ENCODE assay signal across 17 cellular contexts in genomic region chr4:38650133-38650532, GRCh38. TPM values are rescaled to one million over a fixed set of nuclear protein-coding genes. Genes with fewer than 3 reads are reported as not detected.
DNase-seq lines count a peak whose midpoint lies in the region; ATAC-seq and TF ChIP-seq lines count a peak whose summit lies in the region.
"Had no signal": no experiment of that assay in that cellular context is flagged by ENCODE, and none has a peak within 500 bp of the region (broad histone marks: within the 10 kb centered on the region; RNA-seq: fewer than 3 reads in every experiment).

No MANE protein-coding gene starts in this region.

- DNase-seq in H9 = no peak
- DNase-seq in WTC11 (ENCODE audit: low spot score) = no peak
- peak; percentile 34 for DNase-seq in esophagus muscularis mucosa (ENCODE audit: extremely low spot score)
- no peak for DNase-seq in type B pancreatic cell (ENCODE audit: extremely low spot score, unreplicated experiment)
- DNase-seq in kidney tubule cell (ENCODE audit: low spot score) = no peak
- DNase-seq: Calu3; CD8-positive, alpha-beta T cell; DMS 273 treated with DMSO at 0.1 percent for 48 hours; DMS53; GDM1; IMR-90; KBM-7 had no signal

- H3K27ac ChIP-seq in H9 (ENCODE audit: insufficient read length, low read depth, low read length) (no peak overlapping the region), esophagus muscularis mucosa (replicated peaks in 1 of 4) (no peak overlapping the region)
- H3K27ac ChIP-seq: BLaER1 treated with 17β-estradiol and CSF1 and Interleukin-3, amounts not matched to agents 10 nM and 100 nM had no signal

- no CpG with 5 or more reads among the region's 9 CpGs for WGBS in H9 (ENCODE audit: extremely low coverage, insufficient read length, low lambda C conversion rate)
- WGBS in esophagus muscularis mucosa = 94% methylated on average over 9 of the region's 9 CpGs

- H3K79me1 ChIP-seq in H9 (ENCODE audit: insufficient read depth, low read depth, low read length, poor library complexity, severe bottlenecking) = no peaks in the 10 kb centered on the region

- no peak overlapping the region for H2BK5ac ChIP-seq in H9 (ENCODE audit: insufficient read length, low read length)

- H3K27me3 ChIP-seq in H9 (ENCODE audit: insufficient read depth, low read length) (no peaks in the 10 kb centered on the region), esophagus muscularis mucosa (no peaks in the 10 kb centered on the region)
- H3K27me3 ChIP-seq: BLaER1 treated with 17β-estradiol and CSF1 and Interleukin-3, amounts not matched to agents 10 nM and 100 nM had no signal

- TF ChIP-seq POLR2A in esophagus muscularis mucosa (IDR thresholded peaks at IDR 0.05; ENCODE audit: low read depth) = no peak

- peak; percentile 73; the same call in 1 of the 2 replicates for ATAC-seq in WTC11
- no peak for ATAC-seq in GM19452 (IDR thresholded peaks at IDR 0.05; ENCODE audit: unreplicated experiment)
- no peak for ATAC-seq in GM21717 (IDR thresholded peaks at IDR 0.05; ENCODE audit: unreplicated experiment)
- ATAC-seq: CD8-positive, alpha-beta T cell; HCT116 had no signal

- no peak overlapping the region for H3K4me3 ChIP-seq in esophagus muscularis mucosa
- H3K4me3 ChIP-seq: BLaER1 treated with 17β-estradiol and CSF1 and Interleukin-3, amounts not matched to agents 10 nM and 100 nM had no signal

- TF ChIP-seq CTCF in H9 (conservative IDR thresholded peaks at IDR 0.05) (peak; percentile 37; the same call in 2 of the 3 replicates), WTC11 (IDR thresholded peaks at IDR 0.05) (no peak), esophagus muscularis mucosa (IDR thresholded peaks at IDR 0.05) (no peak), type B pancreatic cell (conservative IDR thresholded peaks at IDR 0.05) (peak; percentile 37)

- H3K36me3 Mint-ChIP-seq in H9 (ENCODE audit: insufficient read depth in 1 of 3, low read depth in 3 of 3) (0 out of 7 replicates have a peak, but pooled peaks cover 0 to 2% (median 0%) of the 10 kb centered on the region in 3 experiments), WTC11 (no peaks in the 10 kb centered on the region), type B pancreatic cell (no peaks in the 10 kb centered on the region)
- H3K36me3 Mint-ChIP-seq: CD8-positive, alpha-beta T cell had no signal

- no peak for TF ChIP-seq EP300 in esophagus muscularis mucosa (IDR thresholded peaks at IDR 0.05)

- POLR2A ChIA-PET in WTC11 (lab: Charles Lee) = no interaction called here

- H3K4ac ChIP-seq in H9 (ENCODE audit: low read depth, low read length) = no peak overlapping the region

- no peaks in the 10 kb centered on the region; the same call in 1 of the 2 replicates for H3K27me3 Mint-ChIP-seq in H9 (ENCODE audit: low read depth)
- H3K27me3 Mint-ChIP-seq in WTC11 (ENCODE audit: low read depth) = no peaks in the 10 kb centered on the region
- no peaks in the 10 kb centered on the region for H3K27me3 Mint-ChIP-seq in type B pancreatic cell

- H3K4me2 ChIP-seq in H9 (ENCODE audit: insufficient read depth, insufficient read length, low read length) = no peak overlapping the region

- H3K23ac ChIP-seq in H9 (ENCODE audit: insufficient read length, low read depth, low read length) = no peak overlapping the region

- no peak overlapping the region for H3K18ac ChIP-seq in H9 (ENCODE audit: insufficient read length, low read depth, low read length)

- no peak overlapping the region for H3K14ac ChIP-seq in H9 (ENCODE audit: insufficient read depth, low read length)

- H4K20me1 ChIP-seq in H9 (ENCODE audit: control insufficient read depth, insufficient read depth, insufficient read length) = no peaks in the 10 kb centered on the region
- H4K20me1 ChIP-seq: BLaER1 treated with 17β-estradiol and CSF1 and Interleukin-3, amounts not matched to agents 10 nM and 100 nM had no signal

- no peaks in the 10 kb centered on the region for H3K23me2 ChIP-seq in H9 (ENCODE audit: insufficient read length, low read depth, low read length, poor library complexity, severe bottlenecking)

- intact Hi-C loops in esophagus muscularis mucosa (cut with DNase I) = no loop called here

- no peak overlapping the region for H3K9ac ChIP-seq in H9 (ENCODE audit: extremely low read depth, insufficient read length, low read length)
- H3K9ac ChIP-seq: BLaER1 treated with 17β-estradiol and CSF1 and Interleukin-3, amounts not matched to agents 10 nM and 100 nM had no signal

- no peak overlapping the region for H2BK15ac ChIP-seq in H9 (ENCODE audit: low read depth, low read length)

- H4K8ac ChIP-seq in H9 (replicated peaks; ENCODE audit: insufficient read length, low read depth, low read length) = no peak overlapping the region

- no peak overlapping the region for H2BK120ac ChIP-seq in H9 (ENCODE audit: low read depth, low read length, poor library complexity, severe bottlenecking)

- no peak overlapping the region for H4K5ac ChIP-seq in H9 (ENCODE audit: insufficient read length, low read depth, low read length)

- no peak overlapping the region for H2AK5ac ChIP-seq in H9 (ENCODE audit: insufficient read length, low read length)

- no peak overlapping the region for H4K91ac ChIP-seq in H9 (ENCODE audit: insufficient read length, low read depth, low read length)

- H3K4me3 Mint-ChIP-seq in H9 = no peak overlapping the region
- H3K4me3 Mint-ChIP-seq in WTC11 = no peak overlapping the region
- no peak overlapping the region for H3K4me3 Mint-ChIP-seq in type B pancreatic cell
- H3K4me3 Mint-ChIP-seq: B cell; CD8-positive, alpha-beta T cell had no signal

- H3K9me3 Mint-ChIP-seq in H9 (no peaks in the 10 kb centered on the region), WTC11 (no peaks in the 10 kb centered on the region), type B pancreatic cell (peaks cover 9% of the 10 kb centered on the region)
- H3K9me3 Mint-ChIP-seq: CD8-positive, alpha-beta T cell had no signal

- H3K4me1 ChIP-seq in H9 (ENCODE audit: insufficient read depth, low read length) = no peaks in the 10 kb centered on the region
- H3K4me1 ChIP-seq in esophagus muscularis mucosa = no peaks in the 10 kb centered on the region

- CTCF ChIA-PET in WTC11 (lab: Charles Lee) = interaction anchor here (0.9 to 1.1 kb wide), 3 partner anchors 17 to 109 kb away, joined by 3 to 4 read pairs (median 3); no protein-coding TSS in a partner anchor

- H3T11ph ChIP-seq in H9 (ENCODE audit: low read length) = no peak overlapping the region

- H3K27ac Mint-ChIP-seq in H9 = no peak overlapping the region
- no peak overlapping the region for H3K27ac Mint-ChIP-seq in WTC11
- no peak overlapping the region for H3K27ac Mint-ChIP-seq in type B pancreatic cell
- H3K27ac Mint-ChIP-seq: B cell; CD8-positive, alpha-beta T cell had no signal

- H2BK20ac ChIP-seq in H9 (ENCODE audit: low read depth, low read length, poor library complexity, severe bottlenecking) = no peak overlapping the region

- H3K4me1 Mint-ChIP-seq in H9 = peaks cover 5 to 8% of the 10 kb centered on the region in 2 experiments
- H3K4me1 Mint-ChIP-seq in WTC11 = peaks cover 7% of the 10 kb centered on the region
- H3K4me1 Mint-ChIP-seq in type B pancreatic cell (ENCODE audit: unreplicated experiment) = peaks cover 9% of the 10 kb centered on the region

- H3K36me3 ChIP-seq in esophagus muscularis mucosa = no peaks in the 10 kb centered on the region
- H3K36me3 ChIP-seq: BLaER1 treated with 17β-estradiol and CSF1 and Interleukin-3, amounts not matched to agents 10 nM and 100 nM had no signal

- no peaks in the 10 kb centered on the region for H3K79me2 ChIP-seq in H9 (ENCODE audit: insufficient read depth, low read length)

- H3K9me3 ChIP-seq in H9 (ENCODE audit: control insufficient read depth, low read depth, low read length) (no peaks in the 10 kb centered on the region), esophagus muscularis mucosa (no peaks in the 10 kb centered on the region)
- H3K9me3 ChIP-seq: BLaER1 treated with 17β-estradiol and CSF1 and Interleukin-3, amounts not matched to agents 10 nM and 100 nM had no signal

- H2AFZ ChIP-seq in H9 (ENCODE audit: low read length) = no peak overlapping the region

- no peak overlapping the region for H2BK12ac ChIP-seq in H9 (ENCODE audit: insufficient read length, low read depth, low read length)

- no peak overlapping the region for H3K56ac ChIP-seq in H9 (ENCODE audit: insufficient read length, low read depth, low read length)

TF ChIP-seq in WTC11, 78 proteins besides CTCF, POLR2A, EP300 and RAD21:
- TF ChIP-seq ZNF219 (CRISPR knock-in tag; IDR thresholded peaks at IDR 0.05; ENCODE audit: borderline replicate concordance) (no peak), HMGA2 (CRISPR knock-in tag; IDR thresholded peaks at IDR 0.05) (peak; percentile 87), RORB (CRISPR knock-in tag; IDR thresholded peaks at IDR 0.05) (no peak)

RNA-seq across cellular contexts. Expression of gene KLF3, which starts 13.9 kb away (rescaled TPM):
- 26.2 and 29.0 TPM in 2 replicates for total RNA-seq in H9 (2021)
- 15.5 to 16.8 TPM (median 16.4 TPM) in 3 replicates for total RNA-seq in WTC11 (2021)
- total RNA-seq in esophagus muscularis mucosa = 10 to 100 TPM; 30.8 to 50.4 (median 40.4) TPM
- total RNA-seq in type B pancreatic cell (ENCODE audit: low replicate concordance) = 62.0 and 106 TPM in 2 replicates

Comparison
In these comparisons a context has a peak if more than half of its experiments do, and no peak if none do; other contexts are left out.
1. CTCF ChIP-seq: peak in H9 (single experiment) and type B pancreatic cell (single experiment); none in WTC11 (single experiment) and esophagus muscularis mucosa (0 of 3).